ENCODE assay signal across 8 cellular contexts in the genomic region with DNA sequence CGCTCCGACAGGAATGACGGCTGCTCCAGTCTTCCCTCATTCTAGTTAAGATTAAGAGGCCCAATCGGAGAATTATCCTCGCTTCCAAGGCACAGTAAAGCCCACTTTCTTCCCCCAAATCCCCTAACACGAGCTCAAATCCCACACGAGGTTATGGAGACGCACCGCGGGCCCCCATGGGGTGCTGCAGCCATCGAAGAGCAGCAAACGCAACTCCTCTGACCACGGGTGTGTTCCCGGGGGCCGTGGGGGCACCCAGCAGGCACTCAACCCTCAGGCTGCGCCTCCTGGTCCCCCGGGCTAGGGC. TPM values are rescaled to one million over a fixed set of nuclear protein-coding genes. Genes with fewer than 3 reads are reported as not detected.
DNase-seq lines count a peak whose midpoint lies in the region; ATAC-seq and FAIRE-seq lines count a peak whose summit lies in the region.

No MANE protein-coding gene starts in this region.

- no peak overlapping the region for H3K27ac ChIP-seq in thymus (ENCODE audit: low read depth)

- H3K27me3 Mint-ChIP-seq in activated naive CD8-positive, alpha-beta T cell = no peaks in the 10 kb centered on the region

- DNase-seq in kidney tubule cell (ENCODE audit: low spot score) = peak; percentile 9
- DNase-seq in RCC 7860 (ENCODE audit: low spot score) = no peak
- no peak for DNase-seq in SIG-M5 (lab: John Stamatoyannopoulos, UW)

- no peaks in the 10 kb centered on the region for H3K27me3 ChIP-seq in thymus (ENCODE audit: control insufficient read depth, insufficient read depth)

- 3% methylated on average over 17 of the region's 17 CpGs for WGBS in thymus

- H3K4me3 ChIP-seq in thymus (ENCODE audit: low read length) = peak overlapping the region; percentile 86

- ATAC-seq in GM18511 (IDR thresholded peaks at IDR 0.05; ENCODE audit: unreplicated experiment) (peak; percentile 29), HG03066 (IDR thresholded peaks at IDR 0.05; ENCODE audit: low read depth, unreplicated experiment) (peak; percentile 22), HG03469 (IDR thresholded peaks at IDR 0.05; ENCODE audit: unreplicated experiment) (no peak)

- peak overlapping the region; percentile 96 for H3K4me3 Mint-ChIP-seq in activated naive CD8-positive, alpha-beta T cell

- no peak for FAIRE-seq in RCC 7860 (lab: Jason Lieb, UNC)

- no peaks in the 10 kb centered on the region for H3K9me3 Mint-ChIP-seq in activated naive CD8-positive, alpha-beta T cell (ENCODE audit: low read depth)

- no peaks in the 10 kb centered on the region for H3K9me3 ChIP-seq in thymus (ENCODE audit: control insufficient read depth)

- peaks cover 2% of the 10 kb centered on the region for H3K36me3 Mint-ChIP-seq in activated naive CD8-positive, alpha-beta T cell

- H3K27ac Mint-ChIP-seq in activated naive CD8-positive, alpha-beta T cell = peak overlapping the region; percentile 93

- peaks cover 9% of the 10 kb centered on the region for H3K4me1 ChIP-seq in thymus (ENCODE audit: control insufficient read depth, insufficient read depth, low read length)

- peaks cover 27% of the 10 kb centered on the region for H3K4me1 Mint-ChIP-seq in activated naive CD8-positive, alpha-beta T cell (ENCODE audit: low read depth)

- peaks cover 24% of the 10 kb centered on the region for H3K36me3 ChIP-seq in thymus (ENCODE audit: control insufficient read depth, insufficient read depth)

RNA-seq across cellular contexts. Expression of gene COPS9, which starts 0.4 kb away (rescaled TPM):
- 383 TPM for polyA plus RNA-seq in thymus

RNA-seq across cellular contexts. Expression of gene OTOS, which starts 4.8 kb away (rescaled TPM):
- 2.4 TPM for polyA plus RNA-seq in thymus
